In genomic region chr7:103344453-103345149, GRCh38 we compare ENCODE assay signal across 8 cellular contexts. TPM values are rescaled to one million over a fixed set of nuclear protein-coding genes. Genes with fewer than 3 reads are reported as not detected.
DNase-seq lines count a peak whose midpoint lies in the region; ATAC-seq and TF ChIP-seq lines count a peak whose summit lies in the region.

A gene with protein sequence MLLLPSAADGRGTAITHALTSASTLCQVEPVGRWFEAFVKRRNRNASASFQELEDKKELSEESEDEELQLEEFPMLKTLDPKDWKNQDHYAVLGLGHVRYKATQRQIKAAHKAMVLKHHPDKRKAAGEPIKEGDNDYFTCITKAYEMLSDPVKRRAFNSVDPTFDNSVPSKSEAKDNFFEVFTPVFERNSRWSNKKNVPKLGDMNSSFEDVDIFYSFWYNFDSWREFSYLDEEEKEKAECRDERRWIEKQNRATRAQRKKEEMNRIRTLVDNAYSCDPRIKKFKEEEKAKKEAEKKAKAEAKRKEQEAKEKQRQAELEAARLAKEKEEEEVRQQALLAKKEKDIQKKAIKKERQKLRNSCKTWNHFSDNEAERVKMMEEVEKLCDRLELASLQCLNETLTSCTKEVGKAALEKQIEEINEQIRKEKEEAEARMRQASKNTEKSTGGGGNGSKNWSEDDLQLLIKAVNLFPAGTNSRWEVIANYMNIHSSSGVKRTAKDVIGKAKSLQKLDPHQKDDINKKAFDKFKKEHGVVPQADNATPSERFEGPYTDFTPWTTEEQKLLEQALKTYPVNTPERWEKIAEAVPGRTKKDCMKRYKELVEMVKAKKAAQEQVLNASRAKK (minus strand): TSS chr7:103344767. CDS start chr7:103344622, 145 bp downstream.

- peak; percentile 78 for ATAC-seq in HG03442 (IDR thresholded peaks at IDR 0.05; ENCODE audit: unreplicated experiment)

- H3K9me3 ChIP-seq in BE2C = no peaks in the 10 kb centered on the region

- peaks cover 25% of the 10 kb centered on the region for H3K36me3 ChIP-seq in BE2C

- H3K27me3 ChIP-seq in BE2C (no peaks in the 10 kb centered on the region), layer of hippocampus (ENCODE audit: control insufficient read depth, insufficient read depth, low read length) (no peaks in the 10 kb centered on the region)

- H3K4me3 ChIP-seq in BE2C (ENCODE audit: low read depth, low read length) (peak within 1 kb of the TSS; percentile 99), choroid plexus epithelial cell (ENCODE audit: low read depth, low read length) (peak within 1 kb of the TSS; percentile 91)

- H3K27ac ChIP-seq in layer of hippocampus (ENCODE audit: low read depth, low read length) = peak within 1 kb of the TSS; percentile 21

- TF ChIP-seq CTCF in BE2C (IDR thresholded peaks at IDR 0.05; ENCODE audit: low read depth, low read length) (no peak), choroid plexus epithelial cell (conservative IDR thresholded peaks at IDR 0.05; ENCODE audit: low read depth, low read length) (no peak)

- peak; percentile 89 for DNase-seq in BE2C
- DNase-seq in GM19238 (ENCODE audit: insufficient read length, low spot score) = peak; percentile 67
- peak; percentile 68 for DNase-seq in NCI-H510A treated with DMSO at 0.1 percent for 48 hours (lab: John Stamatoyannopoulos, UW)
- peak; percentile 83 to 89 for DNase-seq in activated CD4-positive, alpha-beta T cell treated with anti-CD3 and anti-CD28 coated beads for 4 hours
- peak; percentile 97 for DNase-seq in choroid plexus epithelial cell (ENCODE audit: low read depth)
- DNase-seq in stimulated activated CD4-positive, alpha-beta T cell treated with anti-CD3 and anti-CD28 coated beads, Interleukin-1b, Interleukin-23, amount 100 ng/mL, for 24 hours (ENCODE audit: low read depth in 4 of 4, low spot score in 1 of 4) = peak; percentile 58 to 82 (median 70)

- no peaks in the 10 kb centered on the region for H3K4me1 ChIP-seq in BE2C

RNA-seq across cellular contexts. Expression of the gene that starts here (rescaled TPM):
- 37.7 TPM for polyA plus RNA-seq in BE2C (2012; ENCODE audit: insufficient read depth, insufficient read length, low read depth)

Comparison
In these comparisons a context has a peak if more than half of its experiments do, and no peak if none do; other contexts are left out.
1. Peak in every context shown above with its lines: DNase-seq, ATAC-seq, H3K4me3 ChIP-seq and H3K27ac ChIP-seq.